ENCODE assay signal across 11 cellular contexts in genomic region chr5:56175465-56175864, GRCh38. TPM values are rescaled to one million over a fixed set of nuclear protein-coding genes. Genes with fewer than 3 reads are reported as not detected.
A peak's percentile ranks its signal among the peaks of the same experiment; 100 is the strongest.
DNase-seq lines count a peak whose midpoint lies in the region; ATAC-seq and TF ChIP-seq lines count a peak whose summit lies in the region.
"Had no signal": no experiment of that assay in that cellular context is flagged by ENCODE, and none has a peak within 500 bp of the region (broad histone marks: within the 10 kb centered on the region; RNA-seq: fewer than 3 reads in every experiment).

No MANE protein-coding gene starts in this region.

- no peaks in the 10 kb centered on the region for H3K79me2 ChIP-seq in hepatocyte

- no peaks in the 10 kb centered on the region for H3K27me3 ChIP-seq in hepatocyte
- no peaks in the 10 kb centered on the region for H3K27me3 ChIP-seq in subcutaneous abdominal adipose tissue (ENCODE audit: control insufficient read depth in 5 of 5, insufficient read depth in 4 of 5, low read length in 5 of 5)

- H3K4me1 Mint-ChIP-seq in HFFc6 (ENCODE audit: low read depth) (peaks cover 46% of the 10 kb centered on the region), WTC11 (peaks cover 16% of the 10 kb centered on the region), glutamatergic neuron (ENCODE audit: low read depth, unreplicated experiment) (no peaks in the 10 kb centered on the region)

- H3K36me3 Mint-ChIP-seq in HFFc6 (ENCODE audit: low read depth): no peaks in the 10 kb centered on the region
- H3K36me3 Mint-ChIP-seq in WTC11: no peaks in the 10 kb centered on the region
- no peaks in the 10 kb centered on the region for H3K36me3 Mint-ChIP-seq in glutamatergic neuron (ENCODE audit: unreplicated experiment)

- peak overlapping the region; percentile 31 for H3K4me3 Mint-ChIP-seq in HFFc6
- no peak overlapping the region for H3K4me3 Mint-ChIP-seq in WTC11
- H3K4me3 Mint-ChIP-seq in glutamatergic neuron (ENCODE audit: unreplicated experiment): no peak overlapping the region
- H3K4me3 Mint-ChIP-seq: T-helper 1 cell treated with Interleukin-12 subunit alpha and Interleukin-12 subunit beta and Interleukin-4 antibody, amounts not matched to agents 30 μg/mL and 1 μg/mL, for 36 hours had no signal

- H3K9me3 Mint-ChIP-seq in HFFc6 (no peaks in the 10 kb centered on the region), WTC11 (peaks cover 6% of the 10 kb centered on the region; the same call in 1 of the 2 replicates), glutamatergic neuron (ENCODE audit: unreplicated experiment) (no peaks in the 10 kb centered on the region)
- H3K9me3 Mint-ChIP-seq: T-helper 1 cell treated with Interleukin-12 subunit alpha and Interleukin-12 subunit beta and Interleukin-4 antibody, amounts not matched to agents 30 μg/mL and 1 μg/mL, for 36 hours had no signal

- H3K9ac ChIP-seq in subcutaneous abdominal adipose tissue (ENCODE audit: low read length in 5 of 5): peak overlapping the region in 1 of 5 donors; percentile 36

- peak; percentile 95 for ATAC-seq in WTC11
- no peak for ATAC-seq in GM19395 (IDR thresholded peaks at IDR 0.05; ENCODE audit: unreplicated experiment)
- no peak for ATAC-seq in HG03439 (IDR thresholded peaks at IDR 0.05; ENCODE audit: unreplicated experiment)

- 19% methylated on average over 3 of the region's 3 CpGs for WGBS in hepatocyte (ENCODE audit: low lambda C conversion rate, missing lambda C conversion rate)

- H3K27me3 Mint-ChIP-seq in HFFc6 (ENCODE audit: insufficient read depth): no peaks in the 10 kb centered on the region
- no peaks in the 10 kb centered on the region for H3K27me3 Mint-ChIP-seq in WTC11 (ENCODE audit: low read depth)
- H3K27me3 Mint-ChIP-seq in glutamatergic neuron (ENCODE audit: unreplicated experiment): peaks cover 2% of the 10 kb centered on the region

- CTCF ChIA-PET in WTC11 (lab: Charles Lee): no interaction called here

- H3K27ac ChIP-seq in hepatocyte: peak overlapping the region; percentile 48
- H3K27ac ChIP-seq in subcutaneous abdominal adipose tissue (ENCODE audit: low read depth, low read length): peak overlapping the region; percentile 84
- H3K27ac ChIP-seq: prostate gland had no signal

- DNase-seq in HFFc6: peak; percentile 38
- DNase-seq in WTC11 (ENCODE audit: low spot score): no peak
- DNase-seq in hepatocyte (ENCODE audit: low spot score): peak; percentile 64
- DNase-seq in T-helper 1 cell: no peak
- DNase-seq in glutamatergic neuron: no peak
- DNase-seq: caudate nucleus had no signal

- H4K20me1 ChIP-seq in hepatocyte (ENCODE audit: insufficient read depth, poor library complexity, severe bottlenecking): no peaks in the 10 kb centered on the region

- H3K9me3 ChIP-seq in hepatocyte (ENCODE audit: low read depth): no peaks in the 10 kb centered on the region
- H3K9me3 ChIP-seq in subcutaneous abdominal adipose tissue (ENCODE audit: control insufficient read depth in 5 of 5, low read length in 5 of 5): no peaks in the 10 kb centered on the region
- H3K9me3 ChIP-seq: prostate gland had no signal

- POLR2A ChIA-PET in WTC11 (lab: Charles Lee): no interaction called here

- H3K4me2 ChIP-seq in hepatocyte: peak overlapping the region; percentile 18

- H3K4me3 ChIP-seq in hepatocyte (no peak overlapping the region), subcutaneous abdominal adipose tissue (ENCODE audit: low read depth in 1 of 5, low read length in 5 of 5) (peak overlapping the region in 1 of 5 donors; percentile 42)
- H3K4me3 ChIP-seq: prostate gland had no signal

- no peak overlapping the region for H2AFZ ChIP-seq in hepatocyte

- TF ChIP-seq CTCF in HFFc6 (IDR thresholded peaks at IDR 0.05): no peak
- no peak for TF ChIP-seq CTCF in WTC11 (IDR thresholded peaks at IDR 0.05)
- no peak for TF ChIP-seq CTCF in hepatocyte (IDR thresholded peaks at IDR 0.05; ENCODE audit: poor library complexity)
- TF ChIP-seq CTCF in glutamatergic neuron (IDR thresholded peaks at IDR 0.05; ENCODE audit: partially characterized antibody, unreplicated experiment): no peak

- H3K36me3 ChIP-seq in hepatocyte (replicated peaks; ENCODE audit: insufficient read depth, low read depth) (no peaks in the 10 kb centered on the region), subcutaneous abdominal adipose tissue (ENCODE audit: control insufficient read depth in 5 of 5, insufficient read depth in 5 of 5, low read length in 5 of 5) (no peaks in the 10 kb centered on the region)
- H3K36me3 ChIP-seq: prostate gland had no signal

- H3K27ac Mint-ChIP-seq in HFFc6 (peak overlapping the region; percentile 30), WTC11 (no peak overlapping the region), glutamatergic neuron (ENCODE audit: unreplicated experiment) (no peak overlapping the region)
- H3K27ac Mint-ChIP-seq: T-helper 1 cell treated with Interleukin-12 subunit alpha and Interleukin-12 subunit beta and Interleukin-4 antibody, amounts not matched to agents 30 μg/mL and 1 μg/mL, for 36 hours had no signal

- H3K9me2 ChIP-seq in hepatocyte (replicated peaks; ENCODE audit: insufficient read depth): no peaks in the 10 kb centered on the region

- H3K4me1 ChIP-seq in hepatocyte (ENCODE audit: insufficient read depth) (peaks cover 9% of the 10 kb centered on the region), subcutaneous abdominal adipose tissue (ENCODE audit: control insufficient read depth in 5 of 5, insufficient read depth in 5 of 5, low read length in 5 of 5) (peaks cover 3 to 59% (median 45%) of the 10 kb centered on the region in 5 donors)
- H3K4me1 ChIP-seq: prostate gland had no signal

TF ChIP-seq in WTC11, 78 proteins besides CTCF, POLR2A, EP300 and RAD21:
- TF ChIP-seq ATF6 (CRISPR knock-in tag; IDR thresholded peaks at IDR 0.05) (no peak), ZNF532 (CRISPR knock-in tag; IDR thresholded peaks at IDR 0.05; ENCODE audit: borderline replicate concordance) (no peak), ELF4 (CRISPR knock-in tag; IDR thresholded peaks at IDR 0.05; ENCODE audit: low read depth) (no peak), GRHL2 (CRISPR knock-in tag; IDR thresholded peaks at IDR 0.05; ENCODE audit: insufficient replicate concordance, severe bottlenecking) (no peak)

RNA-seq across cellular contexts. Expression of gene ANKRD55, which starts 57.7 kb away (rescaled TPM):
- total RNA-seq in HFFc6 (2021; fragmentation: NEBNext Ultra II Directional; extraction: Animal tissue kit (Norgen Biotek cat#: 25700)): not detected
- not detected in 3 replicates for total RNA-seq in WTC11 (2021)
- 0.20 and 0.28 TPM in 2 replicates for total RNA-seq in hepatocyte
- polyA plus RNA-seq in hepatocyte: 0.31 and 0.41 TPM in 2 replicates
- total RNA-seq in glutamatergic neuron (ENCODE audit: unreplicated experiment): not detected

Comparison
In these comparisons a context has a peak if more than half of its experiments do, and no peak if none do; other contexts are left out.
1. DNase-seq: peak in HFFc6 (single experiment) and hepatocyte (single experiment); none in WTC11 (single experiment), T-helper 1 cell (0 of 5) and glutamatergic neuron (single experiment).